In genomic region chr17:10052414-10052813, GRCh38 we compare ENCODE assay signal across 18 cellular contexts.
DNase-seq lines count a peak whose midpoint lies in the region; ATAC-seq and TF ChIP-seq lines count a peak whose summit lies in the region.
"Had no signal": no experiment of that assay in that cellular context is flagged by ENCODE, and none has a peak within 500 bp of the region (broad histone marks: within the 10 kb centered on the region; RNA-seq: fewer than 3 reads in every experiment).

No MANE protein-coding gene starts in this region.

- no peaks in the 10 kb centered on the region for H3K36me3 Mint-ChIP-seq in natural killer cell treated with Interleukin-12 subunit alpha and Interleukin-12 subunit beta and Interleukin-15 and Interleukin-18, amount 100 ng/mL, for 72 hours
- H3K36me3 Mint-ChIP-seq in T-helper 2 cell treated with Interferon-gamma antibody and Interleukin-4, amounts not matched to agents 5 μg/mL and 100 μg/mL, for 36 hours (ENCODE audit: low read depth) = no peaks in the 10 kb centered on the region

- ATAC-seq in HG03097 (IDR thresholded peaks at IDR 0.05; ENCODE audit: low FRiP score, unreplicated experiment) (peak; percentile 42), GM19351 (IDR thresholded peaks at IDR 0.05; ENCODE audit: unreplicated experiment) (no peak)
- peak in 1 of 2 donors; percentile 43 for ATAC-seq in natural killer cell treated with Interleukin-12 subunit alpha and Interleukin-12 subunit beta and Interleukin-15 and Interleukin-18, amount 100 ng/mL, for 72 hours

- no peaks in the 10 kb centered on the region for H3K9me3 Mint-ChIP-seq in natural killer cell treated with Interleukin-12 subunit alpha and Interleukin-12 subunit beta and Interleukin-15 and Interleukin-18, amount 100 ng/mL, for 72 hours
- no peaks in the 10 kb centered on the region for H3K9me3 Mint-ChIP-seq in T-helper 2 cell treated with Interferon-gamma antibody and Interleukin-4, amounts not matched to agents 5 μg/mL and 100 μg/mL, for 36 hours
- H3K9me3 Mint-ChIP-seq: activated T-helper 1 cell treated with anti-CD3 and anti-CD28 coated beads, Interleukin-12 subunit alpha, Interleukin-12 subunit beta, Interleukin-2, Interleukin-4 antibody, amounts not matched to agents 30 ng/mL and 10 ng/mL and 1 ng/mL, durations not matched to agents 14 hours and 24 hours and 36 hours had no signal

- H3K27me3 Mint-ChIP-seq in natural killer cell treated with Interleukin-12 subunit alpha and Interleukin-12 subunit beta and Interleukin-15 and Interleukin-18, amount 100 ng/mL, for 72 hours = no peaks in the 10 kb centered on the region
- H3K27me3 Mint-ChIP-seq in T-helper 2 cell treated with Interferon-gamma antibody and Interleukin-4, amounts not matched to agents 5 μg/mL and 100 μg/mL, for 36 hours (ENCODE audit: low read depth) = no peaks in the 10 kb centered on the region

- DNase-seq in GM13977 (ENCODE audit: low spot score) (peak; percentile 75), hippocampal formation (lab: John Stamatoyannopoulos, UW) (no peak), brain microvascular endothelial cell (no peak)
- DNase-seq in natural killer cell treated with Interleukin-12 subunit alpha and Interleukin-12 subunit beta and Interleukin-15 and Interleukin-18, amount 100 ng/mL, for 72 hours (ENCODE audit: low spot score) = no peak
- no peak for DNase-seq in T-helper 2 cell treated with Interferon-gamma antibody and Interleukin-4, amounts not matched to agents 5 μg/mL and 100 μg/mL, for 36 hours (ENCODE audit: low spot score)
- DNase-seq: activated CD4-positive, alpha-beta T cell treated with anti-CD3 and anti-CD28 coated beads for 48 hours; effector CD8-positive, alpha-beta T cell; H7; KG1; NCI-H1930; NCI-H526 treated with DMSO at 0.1 percent for 48 hours; stimulated activated CD4-positive, alpha-beta T cell treated with anti-CD3 and anti-CD28 coated beads, Interleukin-2, amount 100 ng/mL, for 48 hours; stimulated activated naive CD4-positive, alpha-beta T cell treated with Interleukin-2 at 50 U/mL for 16 hours had no signal

- no peak overlapping the region for H3K27ac ChIP-seq in brain microvascular endothelial cell
- H3K27ac ChIP-seq: ascending aorta had no signal

- H3K4me1 Mint-ChIP-seq in natural killer cell treated with Interleukin-12 subunit alpha and Interleukin-12 subunit beta and Interleukin-15 and Interleukin-18, amount 100 ng/mL, for 72 hours (ENCODE audit: low read depth in 2 of 2) = peaks cover 42 to 50% of the 10 kb centered on the region in 2 donors
- H3K4me1 Mint-ChIP-seq in T-helper 2 cell treated with Interferon-gamma antibody and Interleukin-4, amounts not matched to agents 5 μg/mL and 100 μg/mL, for 36 hours (ENCODE audit: low read depth) = no peaks in the 10 kb centered on the region

- peak; percentile 55 for TF ChIP-seq POLR2A in GM19193 (IDR thresholded peaks at IDR 0.05; ENCODE audit: extremely low read depth, insufficient read depth, insufficient read length)

- TF ChIP-seq CTCF in GM13977 (IDR thresholded peaks at IDR 0.05; ENCODE audit: extremely low read depth, insufficient read depth, missing control alignments) (no peak), brain microvascular endothelial cell (IDR thresholded peaks at IDR 0.05; ENCODE audit: low read depth, low read length, missing control alignments) (no peak)

- H3K27me3 ChIP-seq in brain microvascular endothelial cell (replicated peaks) = no peaks in the 10 kb centered on the region
- H3K27me3 ChIP-seq: ascending aorta had no signal

- H3K4me3 ChIP-seq in brain microvascular endothelial cell (ENCODE audit: low read depth, low read length) = no peak overlapping the region
- H3K4me3 ChIP-seq: ascending aorta had no signal

- in situ Hi-C loops in GM13977 (cut with MboI; ENCODE audit: low pct_unique_long_range_greater_than_20kb, low sequenced_read_pairs, unreplicated experiment) (no loop called here), brain microvascular endothelial cell (cut with HindIII; ENCODE audit: low pct_ligation_motif_present, low sequenced_read_pairs) (no loop called here)

- H3K27ac Mint-ChIP-seq in natural killer cell treated with Interleukin-12 subunit alpha and Interleukin-12 subunit beta and Interleukin-15 and Interleukin-18, amount 100 ng/mL, for 72 hours = peak overlapping the region; percentile 59 to 73
- no peak overlapping the region for H3K27ac Mint-ChIP-seq in T-helper 2 cell treated with Interferon-gamma antibody and Interleukin-4, amounts not matched to agents 5 μg/mL and 100 μg/mL, for 36 hours
- H3K27ac Mint-ChIP-seq: activated T-helper 1 cell treated with anti-CD3 and anti-CD28 coated beads, Interleukin-12 subunit alpha, Interleukin-12 subunit beta, Interleukin-2, Interleukin-4 antibody, amounts not matched to agents 30 ng/mL and 10 ng/mL and 1 ng/mL, durations not matched to agents 14 hours and 24 hours and 36 hours had no signal

- H3K36me3 ChIP-seq in brain microvascular endothelial cell (replicated peaks) = no peaks in the 10 kb centered on the region
- H3K36me3 ChIP-seq: ascending aorta had no signal

- peak overlapping the region; percentile 36 for H3K4me3 Mint-ChIP-seq in natural killer cell treated with Interleukin-12 subunit alpha and Interleukin-12 subunit beta and Interleukin-15 and Interleukin-18, amount 100 ng/mL, for 72 hours
- no peak overlapping the region for H3K4me3 Mint-ChIP-seq in T-helper 2 cell treated with Interferon-gamma antibody and Interleukin-4, amounts not matched to agents 5 μg/mL and 100 μg/mL, for 36 hours
- H3K4me3 Mint-ChIP-seq: activated T-helper 1 cell treated with anti-CD3 and anti-CD28 coated beads, Interleukin-12 subunit alpha, Interleukin-12 subunit beta, Interleukin-2, Interleukin-4 antibody, amounts not matched to agents 30 ng/mL and 10 ng/mL and 1 ng/mL, durations not matched to agents 14 hours and 24 hours and 36 hours had no signal
